In the genomic region with DNA sequence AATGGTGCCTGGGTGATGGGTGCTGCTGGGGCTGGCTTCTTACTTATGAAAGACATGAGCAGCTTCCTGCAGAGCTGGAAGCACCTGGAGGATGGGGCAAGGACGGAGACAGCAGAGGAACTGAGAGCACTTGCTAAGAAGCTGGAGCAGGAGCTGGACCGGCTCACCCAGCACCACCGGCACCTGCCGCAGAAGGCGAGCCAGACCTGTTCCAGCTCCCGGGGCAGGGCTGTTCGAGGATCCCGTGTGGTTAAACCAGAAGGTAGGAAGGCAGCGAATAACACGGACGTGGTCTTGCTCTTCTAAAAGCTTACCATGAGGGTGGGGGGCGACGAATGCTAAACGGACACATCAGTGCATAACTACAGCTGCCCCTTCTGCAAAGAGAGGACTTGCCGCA, we compare ENCODE assay signal across 1 cellular context.
TF ChIP-seq lines count a peak whose summit lies in the region.

No MANE protein-coding gene starts in this region.

TF ChIP-seq in K562, 482 proteins besides CTCF, POLR2A, EP300 and RAD21:
- TF ChIP-seq CAMTA2 (CRISPR knock-in tag; conservative IDR thresholded peaks at IDR 0.05) (no peak), LCOR (CRISPR knock-in tag; IDR thresholded peaks at IDR 0.05) (no peak), ZNF79 (CRISPR knock-in tag; IDR thresholded peaks at IDR 0.05; ENCODE audit: low read depth) (no peak), SRSF3 (IDR thresholded peaks at IDR 0.05; ENCODE audit: insufficient read depth, low read length) (no peak), KAT2B (IDR thresholded peaks at IDR 0.05; ENCODE audit: low read depth, low read length) (no peak), DDX20 (tag; IDR thresholded peaks at IDR 0.05; ENCODE audit: low read depth) (no peak), ZNF717 (CRISPR knock-in tag; IDR thresholded peaks at IDR 0.05) (no peak), ZNF699 (CRISPR knock-in tag; IDR thresholded peaks at IDR 0.05; ENCODE audit: insufficient replicate concordance) (no peak), RBM17 (IDR thresholded peaks at IDR 0.05; ENCODE audit: borderline replicate concordance, low read depth, low read length) (no peak), TRIM28 (IDR thresholded peaks at IDR 0.05) (no peak), ZBTB11 (CRISPR knock-in tag; IDR thresholded peaks at IDR 0.05) (no peak), HINFP (tag; conservative IDR thresholded peaks at IDR 0.05; ENCODE audit: low read depth) (no peak), ZNF57 (CRISPR knock-in tag; IDR thresholded peaks at IDR 0.05) (no peak), OTX1 (CRISPR knock-in tag; IDR thresholded peaks at IDR 0.05) (no peak), ZBED1 (IDR thresholded peaks at IDR 0.05) (no peak), POLR3A (IDR thresholded peaks at IDR 0.05; ENCODE audit: borderline replicate concordance, extremely low read depth, insufficient read depth, insufficient read length) (no peak)
- TF ChIP-seq, protein P1, sequence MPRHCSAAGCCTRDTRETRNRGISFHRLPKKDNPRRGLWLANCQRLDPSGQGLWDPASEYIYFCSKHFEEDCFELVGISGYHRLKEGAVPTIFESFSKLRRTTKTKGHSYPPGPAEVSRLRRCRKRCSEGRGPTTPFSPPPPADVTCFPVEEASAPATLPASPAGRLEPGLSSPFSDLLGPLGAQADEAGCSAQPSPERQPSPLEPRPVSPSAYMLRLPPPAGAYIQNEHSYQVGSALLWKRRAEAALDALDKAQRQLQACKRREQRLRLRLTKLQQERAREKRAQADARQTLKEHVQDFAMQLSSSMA (CRISPR knock-in tag; IDR thresholded peaks at IDR 0.05) = no peak
- TF ChIP-seq, protein P2, sequence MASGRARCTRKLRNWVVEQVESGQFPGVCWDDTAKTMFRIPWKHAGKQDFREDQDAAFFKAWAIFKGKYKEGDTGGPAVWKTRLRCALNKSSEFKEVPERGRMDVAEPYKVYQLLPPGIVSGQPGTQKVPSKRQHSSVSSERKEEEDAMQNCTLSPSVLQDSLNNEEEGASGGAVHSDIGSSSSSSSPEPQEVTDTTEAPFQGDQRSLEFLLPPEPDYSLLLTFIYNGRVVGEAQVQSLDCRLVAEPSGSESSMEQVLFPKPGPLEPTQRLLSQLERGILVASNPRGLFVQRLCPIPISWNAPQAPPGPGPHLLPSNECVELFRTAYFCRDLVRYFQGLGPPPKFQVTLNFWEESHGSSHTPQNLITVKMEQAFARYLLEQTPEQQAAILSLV (tag; IDR thresholded peaks at IDR 0.05) = no peak
